11 cellular contexts compared by ENCODE assay signal in genomic region chr7:49773082-49773938, GRCh38. TPM values are rescaled to one million over a fixed set of nuclear protein-coding genes. Genes with fewer than 3 reads are reported as not detected.
DNase-seq lines count a peak whose midpoint lies in the region; ATAC-seq, FAIRE-seq and TF ChIP-seq lines count a peak whose summit lies in the region.
"Had no signal": no experiment of that assay in that cellular context is flagged by ENCODE, and none has a peak within 500 bp of the region (broad histone marks: within the 10 kb centered on the region; RNA-seq: fewer than 3 reads in every experiment).

Gene VWC2 (plus strand): TSS chr7:49773638. CDS start chr7:49775436, 1,798 bp downstream.

- no peak within 1 kb of the TSS for H3K9ac ChIP-seq in HepG2 (ENCODE audit: insufficient read depth, low read depth, low read length)

- no peak within 1 kb of the TSS for H2AFZ ChIP-seq in HepG2 (ENCODE audit: low read length)

- ATAC-seq in GM21723 (IDR thresholded peaks at IDR 0.05; ENCODE audit: unreplicated experiment): peak; percentile 26
- ATAC-seq in activated naive CD8-positive, alpha-beta T cell treated with anti-CD3 and anti-CD28 coated beads, Interleukin-2, amount 50 U/mL, for 24 hours: no peak
- no peak for ATAC-seq in stimulated activated naive B cell treated with anti-CD40 and anti-IgM and Interleukin-4, amounts not matched to agents 10 μg/mL and 1 μg/mL and 100 μg/mL, for 72 hours (replicated peaks)
- ATAC-seq in HepG2: no peak
- ATAC-seq: activated CD4-positive, alpha-beta T cell treated with anti-CD3 and anti-CD28 coated beads for 36 hours had no signal

- H3K9me3 Mint-ChIP-seq in activated naive CD8-positive, alpha-beta T cell treated with anti-CD3 and anti-CD28 coated beads, Interleukin-2, amount 50 U/mL, for 24 hours: no peaks in the 10 kb centered on the region
- no peaks in the 10 kb centered on the region for H3K9me3 Mint-ChIP-seq in stimulated activated naive B cell treated with anti-CD40 and anti-IgM and Interleukin-4, amounts not matched to agents 10 μg/mL and 1 μg/mL and 100 μg/mL, for 72 hours
- no peaks in the 10 kb centered on the region for H3K9me3 Mint-ChIP-seq in activated T-cell treated with anti-CD3 and anti-CD28 coated beads, Interleukin-2, amount 50 U/mL, for 24 hours

- H3K4me3 Mint-ChIP-seq in activated naive CD8-positive, alpha-beta T cell treated with anti-CD3 and anti-CD28 coated beads, Interleukin-2, amount 50 U/mL, for 24 hours: peak within 1 kb of the TSS; percentile 55
- H3K4me3 Mint-ChIP-seq in stimulated activated naive B cell treated with anti-CD40 and anti-IgM and Interleukin-4, amounts not matched to agents 10 μg/mL and 1 μg/mL and 100 μg/mL, for 72 hours: peak within 1 kb of the TSS; percentile 64 to 66
- H3K4me3 Mint-ChIP-seq in activated T-cell treated with anti-CD3 and anti-CD28 coated beads, Interleukin-2, amount 50 U/mL, for 24 hours: no peak within 1 kb of the TSS
- H3K4me3 Mint-ChIP-seq: activated CD4-positive, alpha-beta T cell treated with anti-CD3 and anti-CD28 coated beads for 36 hours had no signal

- H3K4me1 Mint-ChIP-seq in activated naive CD8-positive, alpha-beta T cell treated with anti-CD3 and anti-CD28 coated beads, Interleukin-2, amount 50 U/mL, for 24 hours: peaks cover 5% of the 10 kb centered on the region
- peaks cover 11 to 22% of the 10 kb centered on the region in 2 donors for H3K4me1 Mint-ChIP-seq in stimulated activated naive B cell treated with anti-CD40 and anti-IgM and Interleukin-4, amounts not matched to agents 10 μg/mL and 1 μg/mL and 100 μg/mL, for 72 hours
- H3K4me1 Mint-ChIP-seq in activated T-cell treated with anti-CD3 and anti-CD28 coated beads, Interleukin-2, amount 50 U/mL, for 24 hours (ENCODE audit: low read depth): peaks cover 9% of the 10 kb centered on the region

- no peak for FAIRE-seq in HepG2 (lab: Jason Lieb, UNC)

- no peak for TF ChIP-seq POLR2A in HepG2 (IDR thresholded peaks at IDR 0.05; ENCODE audit: insufficient read depth in 1 of 2, low read depth in 2 of 2, low read length in 2 of 2)

- H3K4me3 ChIP-seq in HepG2 (replicated peaks in 1 of 3; ENCODE audit: insufficient read depth in 1 of 3, low read depth in 2 of 3, low read length in 3 of 3): no peak within 1 kb of the TSS

- H3K36me3 Mint-ChIP-seq in activated naive CD8-positive, alpha-beta T cell treated with anti-CD3 and anti-CD28 coated beads, Interleukin-2, amount 50 U/mL, for 24 hours (ENCODE audit: low read depth): no peaks in the 10 kb centered on the region
- H3K36me3 Mint-ChIP-seq in stimulated activated naive B cell treated with anti-CD40 and anti-IgM and Interleukin-4, amounts not matched to agents 10 μg/mL and 1 μg/mL and 100 μg/mL, for 72 hours: no peaks in the 10 kb centered on the region
- no peaks in the 10 kb centered on the region for H3K36me3 Mint-ChIP-seq in activated T-cell treated with anti-CD3 and anti-CD28 coated beads, Interleukin-2, amount 50 U/mL, for 24 hours (ENCODE audit: low read depth)

- intact Hi-C loops in HepG2 (cut with micrococcal nuclease; ENCODE audit: unreplicated experiment): no loop called here

- BruUV-seq in HepG2 (replicated peaks; lab: Mats Ljungman, UMichigan): no TSS peak

- H4K20me1 ChIP-seq in HepG2 (ENCODE audit: insufficient read depth, low read length): no peaks in the 10 kb centered on the region

- CTCF ChIA-PET in HepG2 (lab: Yijun Ruan, JAX; ENCODE audit: low intra/inter-chr PET ratio, low total read pairs): no interaction called here

- peak within 1 kb of the TSS; percentile 48 for H3K27ac Mint-ChIP-seq in activated naive CD8-positive, alpha-beta T cell treated with anti-CD3 and anti-CD28 coated beads, Interleukin-2, amount 50 U/mL, for 24 hours
- peak within 1 kb of the TSS; percentile 90 for H3K27ac Mint-ChIP-seq in stimulated activated naive B cell treated with anti-CD40 and anti-IgM and Interleukin-4, amounts not matched to agents 10 μg/mL and 1 μg/mL and 100 μg/mL, for 72 hours
- no peak within 1 kb of the TSS for H3K27ac Mint-ChIP-seq in activated T-cell treated with anti-CD3 and anti-CD28 coated beads, Interleukin-2, amount 50 U/mL, for 24 hours
- H3K27ac Mint-ChIP-seq: activated CD4-positive, alpha-beta T cell treated with anti-CD3 and anti-CD28 coated beads for 36 hours had no signal

- no peaks in the 10 kb centered on the region for H3K9me3 ChIP-seq in HepG2 (ENCODE audit: low read length)

- peaks cover 56% of the 10 kb centered on the region for H3K27me3 Mint-ChIP-seq in activated naive CD8-positive, alpha-beta T cell treated with anti-CD3 and anti-CD28 coated beads, Interleukin-2, amount 50 U/mL, for 24 hours
- peaks cover 62 to 79% of the 10 kb centered on the region in 2 donors for H3K27me3 Mint-ChIP-seq in stimulated activated naive B cell treated with anti-CD40 and anti-IgM and Interleukin-4, amounts not matched to agents 10 μg/mL and 1 μg/mL and 100 μg/mL, for 72 hours
- peaks cover 67% of the 10 kb centered on the region for H3K27me3 Mint-ChIP-seq in activated T-cell treated with anti-CD3 and anti-CD28 coated beads, Interleukin-2, amount 50 U/mL, for 24 hours

- no peak within 1 kb of the TSS for H3K4me2 ChIP-seq in HepG2 (ENCODE audit: low read depth, low read length)

- H3K4me1 ChIP-seq in HepG2 (ENCODE audit: insufficient read depth, low read length): no peaks in the 10 kb centered on the region

- 40% methylated on average over 40 of the region's 83 CpGs for WGBS in HepG2 (ENCODE audit: low lambda C conversion rate)

- peaks cover 1 to 21% of the 10 kb centered on the region in 2 experiments; a peak in 3 of 5 replicates for H3K27me3 ChIP-seq in HepG2 (ENCODE audit: control insufficient read depth in 1 of 2, insufficient read depth in 2 of 2, low read length in 2 of 2)

- no peak for TF ChIP-seq EP300 in HepG2 (IDR thresholded peaks at IDR 0.05; ENCODE audit: low read depth in 2 of 2, low read length in 2 of 2)
- TF ChIP-seq EP300 in HepG2 (CRISPR knock-in tag; IDR thresholded peaks at IDR 0.05; ENCODE audit: borderline replicate concordance): no peak

- no peak for TF ChIP-seq CTCF in HepG2 (CRISPR knock-in tag; IDR thresholded peaks at IDR 0.05)

- H3K36me3 ChIP-seq in HepG2 (replicated peaks in 1 of 2; ENCODE audit: control insufficient read depth in 1 of 2, insufficient read depth in 2 of 2, low read length in 2 of 2): no peaks in the 10 kb centered on the region

- in situ Hi-C loops in HepG2 (cut with HindIII; ENCODE audit: extremely low pct_ligation_motif_present, low pct_unique_long_range_greater_than_20kb): no loop called here

- TF ChIP-seq RAD21 in HepG2 (CRISPR knock-in tag; IDR thresholded peaks at IDR 0.05): no peak

- no peak for DNase-seq in activated naive CD8-positive, alpha-beta T cell treated with anti-CD3 and anti-CD28 coated beads, Interleukin-2, amount 50 U/mL, for 24 hours
- peak; percentile 55 for DNase-seq in iPS-NIHi7 (ENCODE audit: extremely low spot score)
- DNase-seq in stimulated activated naive B cell treated with anti-CD40 and anti-IgM and Interleukin-4, amounts not matched to agents 10 μg/mL and 1 μg/mL and 100 μg/mL, for 72 hours: no peak
- no peak for DNase-seq in HepG2 (ENCODE audit: low spot score)
- DNase-seq in SHP77 treated with DMSO at 0.1 percent for 48 hours (lab: John Stamatoyannopoulos, UW): no peak
- no peak for DNase-seq in NCI-H2029 treated with DMSO at 0.1 percent for 48 hours (lab: John Stamatoyannopoulos, UW)
- DNase-seq in activated T-cell treated with anti-CD3 and anti-CD28 coated beads, Interleukin-2, amount 50 U/mL, for 24 hours: no peak
- DNase-seq: activated CD4-positive, alpha-beta T cell treated with anti-CD3 and anti-CD28 coated beads for 36 hours had no signal

- no peak within 1 kb of the TSS for H3K27ac ChIP-seq in HepG2 (ENCODE audit: extremely low read length, insufficient read depth, low read length)

- no peaks in the 10 kb centered on the region for H3K79me2 ChIP-seq in HepG2 (ENCODE audit: insufficient read depth, low read length)

- POLR2A ChIA-PET in HepG2 (lab: Yijun Ruan, JAX): no interaction called here

TF ChIP-seq in HepG2, 621 proteins besides CTCF, POLR2A, EP300 and RAD21 (continues in another document):
- no peak for TF ChIP-seq THRA (CRISPR knock-in tag; IDR thresholded peaks at IDR 0.05; ENCODE audit: borderline replicate concordance)
- no peak for TF ChIP-seq TCF7L2 (IDR thresholded peaks at IDR 0.05; ENCODE audit: low read depth, low read length)
- TF ChIP-seq ZNF737 (CRISPR knock-in tag; IDR thresholded peaks at IDR 0.05; ENCODE audit: borderline replicate concordance): no peak
- TF ChIP-seq ZNF563 (CRISPR knock-in tag; IDR thresholded peaks at IDR 0.05): no peak

RNA-seq across cellular contexts. Expression of gene VWC2, which starts in this region (rescaled TPM):
- not detected in 2 replicates for total RNA-seq in HepG2 (2016; rRNA removed; fragmentation: Illumina TruSeq; extraction: Trizol)
- total RNA-seq in HepG2 (2016; cell fraction: cytosol; rRNA removed; fragmentation: Illumina TruSeq; extraction: Trizol; ENCODE audit: low read depth): not detected in 2 replicates
- total RNA-seq in HepG2 (2016; cell fraction: insoluble cytoplasmic fraction; rRNA removed; fragmentation: Illumina TruSeq; extraction: Trizol): not detected in 2 replicates
- not detected in 2 replicates for total RNA-seq in HepG2 (2016; cell fraction: membrane; rRNA removed; fragmentation: Illumina TruSeq; extraction: Trizol)
- total RNA-seq in HepG2 (2016; cell fraction: nucleus; rRNA removed; fragmentation: Illumina TruSeq; extraction: Trizol): not detected in 2 replicates
- not detected in 2 replicates for polyA plus RNA-seq in HepG2 (2011; rRNA removed)
- not detected in 2 replicates for polyA plus RNA-seq in HepG2 (2011; cell fraction: cytosol; rRNA removed)
- polyA plus RNA-seq in HepG2 (2011; cell fraction: nucleus; rRNA removed): not detected in 2 replicates
- not detected in 2 replicates for polyA plus RNA-seq in HepG2 (2012)
- polyA plus RNA-seq in HepG2 (2016; cell fraction: cytosol; fragmentation: Illumina TruSeq; extraction: Trizol; ENCODE audit: low read depth): not detected in 2 replicates
- polyA plus RNA-seq in HepG2 (2016; cell fraction: insoluble cytoplasmic fraction; fragmentation: Illumina TruSeq; extraction: Trizol; ENCODE audit: low read depth): not detected in 2 replicates
- not detected in 2 replicates for polyA plus RNA-seq in HepG2 (2016; cell fraction: membrane; fragmentation: Illumina TruSeq; extraction: Trizol; ENCODE audit: low read depth)
- polyA plus RNA-seq in HepG2 (2016; cell fraction: nucleus; fragmentation: Illumina TruSeq; extraction: Trizol; ENCODE audit: insufficient read depth, low read depth): not detected in 2 replicates
- polyA minus RNA-seq in HepG2 (2011; rRNA and poly(A)+ RNA removed; ENCODE audit: low replicate concordance): not detected in 2 replicates
- polyA minus RNA-seq in HepG2 (2011; cell fraction: cytosol; rRNA and poly(A)+ RNA removed): not detected in 2 replicates
- polyA minus RNA-seq in HepG2 (2011; cell fraction: nucleus; rRNA and poly(A)+ RNA removed): not detected in 2 replicates
- total RNA-seq: activated CD4-positive, alpha-beta T cell treated with anti-CD3 and anti-CD28 coated beads for 36 hours; fibroblast of lung; LHCN-M2 had no signal
- polyA plus RNA-seq: fibroblast of lung had no signal
